In the genomic region with DNA sequence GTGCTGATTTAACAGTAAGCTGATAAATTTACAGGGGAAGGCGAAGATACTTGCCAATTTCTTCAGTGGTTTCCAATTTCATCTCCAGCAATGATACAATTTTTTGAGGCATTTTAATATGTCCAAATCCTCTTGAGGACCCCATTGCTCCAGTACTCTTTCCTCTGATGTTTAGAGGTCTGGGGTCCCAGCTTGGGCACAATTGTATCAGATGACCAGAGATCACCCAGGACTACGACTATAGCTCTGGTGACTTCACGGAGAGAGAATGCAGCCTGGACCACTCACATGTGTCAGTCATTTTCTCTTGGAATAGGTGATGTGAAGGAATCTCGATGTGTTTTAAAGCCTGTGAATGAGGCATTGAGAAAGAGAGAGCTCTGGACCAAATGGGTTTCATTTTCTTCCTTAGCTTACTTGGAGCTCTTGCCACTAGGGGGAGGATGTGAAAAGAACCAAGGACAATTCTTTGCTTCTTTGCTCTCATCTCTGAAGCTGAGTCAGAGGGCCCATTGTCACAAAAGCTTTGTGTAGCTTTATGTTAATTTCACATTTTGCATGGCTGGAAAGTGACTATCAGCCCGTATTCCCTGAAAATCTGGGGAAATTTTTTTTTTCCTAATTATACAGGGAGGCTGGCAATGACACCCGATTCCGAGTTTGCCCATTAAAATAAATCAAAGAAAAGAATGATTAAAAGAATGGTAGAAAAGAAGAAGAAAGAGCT, we compare ENCODE assay signal across 8 cellular contexts. TPM values are rescaled to one million over a fixed set of nuclear protein-coding genes. Genes with fewer than 3 reads are reported as not detected.
DNase-seq lines count a peak whose midpoint lies in the region; ATAC-seq, FAIRE-seq and TF ChIP-seq lines count a peak whose summit lies in the region.

No MANE protein-coding gene starts in this region.

- H3K9me3 ChIP-seq in SK-N-SH, result no peaks in the 10 kb centered on the region
- no peaks in the 10 kb centered on the region for H3K9me3 ChIP-seq in HepG2 (ENCODE audit: low read length)
- no peaks in the 10 kb centered on the region for H3K9me3 ChIP-seq in stomach

- H3K9ac ChIP-seq in SK-N-SH (no peak overlapping the region), HepG2 (ENCODE audit: insufficient read depth, low read depth, low read length) (no peak overlapping the region)

- peak overlapping the region; percentile 58 for H3K4me3 Mint-ChIP-seq in activated naive CD4-positive, alpha-beta T cell treated with anti-CD3 and anti-CD28 coated beads for 36 hours

- H3K36me3 Mint-ChIP-seq in activated naive CD4-positive, alpha-beta T cell treated with anti-CD3 and anti-CD28 coated beads for 36 hours (ENCODE audit: low read depth), result no peaks in the 10 kb centered on the region

- H3K27ac Mint-ChIP-seq in activated naive CD4-positive, alpha-beta T cell treated with anti-CD3 and anti-CD28 coated beads for 36 hours, result no peak overlapping the region

- in situ Hi-C loops in HepG2 (cut with HindIII; ENCODE audit: extremely low pct_ligation_motif_present, low pct_unique_long_range_greater_than_20kb), result loop anchor here (5.0 to 10.0 kb wide), 2 partner anchors 422 to 529 kb away; no protein-coding TSS in a partner anchor

- no peak overlapping the region for H3K27ac ChIP-seq in SK-N-SH (ENCODE audit: low read depth in 2 of 2, low read length in 1 of 2)
- no peak overlapping the region for H3K27ac ChIP-seq in HepG2 (ENCODE audit: extremely low read length, insufficient read depth, low read length)
- no peak overlapping the region for H3K27ac ChIP-seq in stomach

- ATAC-seq in GM21825 (IDR thresholded peaks at IDR 0.05; ENCODE audit: unreplicated experiment), result peak; percentile 65
- ATAC-seq in HepG2, result peak; percentile 87

- CTCF ChIA-PET in activated naive CD4-positive, alpha-beta T cell treated with anti-CD3 and anti-CD28 coated beads for 36 hours (lab: Charles Lee), result interaction anchor here (0.5 to 3.1 kb wide), 27 partner anchors 10 to 559 kb away, joined by 3 to 17 read pairs (median 5); a partner anchor contains a TSS
- CTCF ChIA-PET in SK-N-SH (lab: Yijun Ruan, JAX), result interaction anchor here (0.7 to 8.2 kb wide), 31 partner anchors 10 to 1225 kb away, joined by 3 to 171 read pairs (median 4); no protein-coding TSS in a partner anchor
- CTCF ChIA-PET in HepG2 (lab: Yijun Ruan, JAX; ENCODE audit: low intra/inter-chr PET ratio, low total read pairs), result interaction anchor here (0.9 to 1.7 kb wide), 3 partner anchors 431 to 526 kb away, joined by 5 to 8 read pairs (median 7); no protein-coding TSS in a partner anchor

- TF ChIP-seq CTCF in LNCAP (IDR thresholded peaks at IDR 0.05) (peak; percentile 69), SK-N-SH (IDR thresholded peaks at IDR 0.05) (peak; percentile 78), HepG2 (CRISPR knock-in tag; IDR thresholded peaks at IDR 0.05) (peak; percentile 71), stomach (IDR thresholded peaks at IDR 0.05) (peak in 5 of 7 experiments; percentile 44 to 75 (median 62))

- H3F3A ChIP-seq in SK-N-SH (replicated peaks; ENCODE audit: insufficient read depth), result no peaks in the 10 kb centered on the region

- H4K20me1 ChIP-seq in SK-N-SH (ENCODE audit: insufficient read depth), result no peaks in the 10 kb centered on the region
- no peaks in the 10 kb centered on the region for H4K20me1 ChIP-seq in HepG2 (ENCODE audit: insufficient read depth, low read length)

- FAIRE-seq in HepG2 (lab: Jason Lieb, UNC), result peak; percentile 88

- no TSS peak for BruUV-seq in HepG2 (replicated peaks; lab: Mats Ljungman, UMichigan)

- H3K9me2 ChIP-seq in SK-N-SH, result no peaks in the 10 kb centered on the region

- peaks cover 2% of the 10 kb centered on the region for H3K27me3 Mint-ChIP-seq in activated naive CD4-positive, alpha-beta T cell treated with anti-CD3 and anti-CD28 coated beads for 36 hours (ENCODE audit: low read depth)

- H3K4me1 ChIP-seq in SK-N-SH (ENCODE audit: control insufficient read depth in 1 of 2, insufficient read depth in 2 of 2, low read depth in 1 of 2, low read length in 1 of 2) (no peaks in the 10 kb centered on the region), HepG2 (ENCODE audit: insufficient read depth, low read length) (no peaks in the 10 kb centered on the region), stomach (peaks cover 0 to 9% (median 5%) of the 10 kb centered on the region in 4 donors)

- TF ChIP-seq POLR2A in HepG2 (IDR thresholded peaks at IDR 0.05; ENCODE audit: insufficient read depth in 1 of 2, low read depth in 2 of 2, low read length in 2 of 2) (no peak), stomach (IDR thresholded peaks at IDR 0.05) (no peak)

- H3K4me3 ChIP-seq in SK-N-SH (ENCODE audit: low read depth in 2 of 2, low read length in 1 of 2) (peak overlapping the region in 1 of 2 experiments; percentile 40; a peak in 1 of 4 replicates), HepG2 (replicated peaks in 1 of 3; ENCODE audit: insufficient read depth in 1 of 3, low read depth in 2 of 3, low read length in 3 of 3) (no peak overlapping the region), stomach (peak overlapping the region in 2 of 4 donors; percentile 9 to 16)

- POLR2A ChIA-PET in SK-N-SH (lab: Yijun Ruan, JAX) (no interaction called here), HepG2 (lab: Yijun Ruan, JAX) (interaction anchor here (1.0 kb wide), 1 partner anchor 8 kb away, joined by 3 read pairs; no protein-coding TSS in a partner anchor)

- H3K27me3 ChIP-seq in SK-N-SH (ENCODE audit: insufficient read depth), result no peaks in the 10 kb centered on the region
- no peaks in the 10 kb centered on the region for H3K27me3 ChIP-seq in HepG2 (ENCODE audit: control insufficient read depth in 1 of 2, insufficient read depth in 2 of 2, low read length in 2 of 2)
- no peaks in the 10 kb centered on the region for H3K27me3 ChIP-seq in stomach

- TF ChIP-seq RAD21 in SK-N-SH (IDR thresholded peaks at IDR 0.05; ENCODE audit: low read length) (peak; percentile 73), HepG2 (CRISPR knock-in tag; IDR thresholded peaks at IDR 0.05) (no peak)

- DNase-seq in activated naive CD4-positive, alpha-beta T cell treated with anti-CD3 and anti-CD28 coated beads for 36 hours, result peak; percentile 57
- no peak for DNase-seq in activated naive CD4-positive, alpha-beta T cell treated with Interleukin-2 at 50 U/mL for 16 hours
- DNase-seq in SK-N-SH, result peak; percentile 40
- peak; percentile 57 for DNase-seq in cerebellum (ENCODE audit: low spot score)
- DNase-seq in HepG2 (ENCODE audit: low spot score), result peak; percentile 57
- DNase-seq in stomach, result no peak

- no peaks in the 10 kb centered on the region for H3K9me3 Mint-ChIP-seq in activated naive CD4-positive, alpha-beta T cell treated with anti-CD3 and anti-CD28 coated beads for 36 hours

- no peak for TF ChIP-seq EP300 in SK-N-SH (IDR thresholded peaks at IDR 0.05; ENCODE audit: borderline replicate concordance in 1 of 2, low read depth in 1 of 2, low read length in 1 of 2)
- TF ChIP-seq EP300 in HepG2 (IDR thresholded peaks at IDR 0.05; ENCODE audit: low read depth in 2 of 2, low read length in 2 of 2), result no peak
- no peak for TF ChIP-seq EP300 in HepG2 (CRISPR knock-in tag; IDR thresholded peaks at IDR 0.05; ENCODE audit: borderline replicate concordance)
- TF ChIP-seq EP300 in stomach (IDR thresholded peaks at IDR 0.05), result no peak

- H3K79me2 ChIP-seq in SK-N-SH (ENCODE audit: insufficient read depth) (no peaks in the 10 kb centered on the region), HepG2 (ENCODE audit: insufficient read depth, low read length) (no peaks in the 10 kb centered on the region)

- H3K36me3 ChIP-seq in SK-N-SH (replicated peaks in 1 of 2; ENCODE audit: control insufficient read depth in 1 of 2, insufficient read depth in 2 of 2, low read length in 1 of 2) (no peaks in the 10 kb centered on the region), HepG2 (replicated peaks in 1 of 2; ENCODE audit: control insufficient read depth in 1 of 2, insufficient read depth in 2 of 2, low read length in 2 of 2) (no peaks in the 10 kb centered on the region), stomach (no peaks in the 10 kb centered on the region)

- H2AFZ ChIP-seq in SK-N-SH (ENCODE audit: low read depth) (peak overlapping the region; percentile 63), HepG2 (ENCODE audit: low read length) (no peak overlapping the region)

- 66% methylated on average over 7 of the region's 7 CpGs for WGBS in SK-N-SH (ENCODE audit: low lambda C conversion rate)
- WGBS in HepG2 (ENCODE audit: low lambda C conversion rate), result 42% methylated on average over 7 of the region's 7 CpGs
- 36 to 47% (median 44%) methylated on average over 7 of the region's 7 CpGs for WGBS in stomach, 5 donors

- intact Hi-C loops in activated naive CD4-positive, alpha-beta T cell treated with anti-CD3 and anti-CD28 coated beads for 36 hours (cut with micrococcal nuclease), result loop anchor here (1.0 kb wide), 3 partner anchors 431 to 527 kb away; no protein-coding TSS in a partner anchor
- intact Hi-C loops in HepG2 (cut with micrococcal nuclease; ENCODE audit: unreplicated experiment), result loop anchor here (1.0 to 2.0 kb wide), 4 partner anchors 378 to 528 kb away; no protein-coding TSS in a partner anchor
- intact Hi-C loops in stomach (cut with DNase I; ENCODE audit: low total_unique reads), result loop anchor here (5.0 kb wide), 1 partner anchor 524 kb away; no protein-coding TSS in a partner anchor

- H3K4me1 Mint-ChIP-seq in activated naive CD4-positive, alpha-beta T cell treated with anti-CD3 and anti-CD28 coated beads for 36 hours (ENCODE audit: low read depth), result peaks cover 11% of the 10 kb centered on the region

- H3K4me2 ChIP-seq in SK-N-SH (peak overlapping the region; percentile 67), HepG2 (ENCODE audit: low read depth, low read length) (peak overlapping the region; percentile 56)

RNA-seq across cellular contexts. Expression of a gene that starts 6.7 kb away (rescaled TPM):
- 10 to 100 TPM; 28.2 to 29.5 TPM for total RNA-seq in activated naive CD4-positive, alpha-beta T cell treated with anti-CD3 and anti-CD28 coated beads for 36 hours
- polyA plus RNA-seq in SK-N-SH (2012; rRNA removed), result 47.9 and 50.2 TPM in 2 replicates
- 71.2 and 101 TPM in 2 replicates for polyA plus RNA-seq in SK-N-SH (2012; cell fraction: cytosol; rRNA removed)
- polyA plus RNA-seq in SK-N-SH (2012; cell fraction: nucleus; rRNA removed), result 20.1 and 29.7 TPM in 2 replicates
- 97.9 TPM for total RNA-seq in cerebellum
- 46.1 and 56.3 TPM in 2 replicates for total RNA-seq in HepG2 (2016; rRNA removed; fragmentation: Illumina TruSeq; extraction: Trizol)
- 35.5 and 36.0 TPM in 2 replicates for total RNA-seq in HepG2 (2016; cell fraction: cytosol; rRNA removed; fragmentation: Illumina TruSeq; extraction: Trizol; ENCODE audit: low read depth)
- total RNA-seq in HepG2 (2016; cell fraction: insoluble cytoplasmic fraction; rRNA removed; fragmentation: Illumina TruSeq; extraction: Trizol), result 45.8 and 59.6 TPM in 2 replicates
- 61.0 and 63.3 TPM in 2 replicates for total RNA-seq in HepG2 (2016; cell fraction: membrane; rRNA removed; fragmentation: Illumina TruSeq; extraction: Trizol)
- total RNA-seq in HepG2 (2016; cell fraction: nucleus; rRNA removed; fragmentation: Illumina TruSeq; extraction: Trizol), result 29.1 and 29.5 TPM in 2 replicates
- 15.2 and 17.1 TPM in 2 replicates for polyA plus RNA-seq in HepG2 (2011; rRNA removed)
- 12.4 and 15.3 TPM in 2 replicates for polyA plus RNA-seq in HepG2 (2011; cell fraction: cytosol; rRNA removed)
- polyA plus RNA-seq in HepG2 (2011; cell fraction: nucleus; rRNA removed), result 10.5 and 14.2 TPM in 2 replicates
- polyA plus RNA-seq in HepG2 (2012), result 20.7 and 28.8 TPM in 2 replicates
- 28.9 and 42.1 TPM in 2 replicates for polyA plus RNA-seq in HepG2 (2016; cell fraction: cytosol; fragmentation: Illumina TruSeq; extraction: Trizol; ENCODE audit: low read depth)
- polyA plus RNA-seq in HepG2 (2016; cell fraction: insoluble cytoplasmic fraction; fragmentation: Illumina TruSeq; extraction: Trizol; ENCODE audit: low read depth), result 53.4 and 61.7 TPM in 2 replicates
- polyA plus RNA-seq in HepG2 (2016; cell fraction: membrane; fragmentation: Illumina TruSeq; extraction: Trizol; ENCODE audit: low read depth), result 48.5 and 53.2 TPM in 2 replicates
- 35.9 and 38.0 TPM in 2 replicates for polyA plus RNA-seq in HepG2 (2016; cell fraction: nucleus; fragmentation: Illumina TruSeq; extraction: Trizol; ENCODE audit: insufficient read depth, low read depth)
- polyA minus RNA-seq in HepG2 (2011; rRNA and poly(A)+ RNA removed; ENCODE audit: low replicate concordance), result 21.0 and 28.5 TPM in 2 replicates
- 13.6 and 16.4 TPM in 2 replicates for polyA minus RNA-seq in HepG2 (2011; cell fraction: cytosol; rRNA and poly(A)+ RNA removed)
- polyA minus RNA-seq in HepG2 (2011; cell fraction: nucleus; rRNA and poly(A)+ RNA removed), result 56.9 and 58.7 TPM in 2 replicates
- total RNA-seq in stomach, result 10 to 100 TPM in 4 of 5 donors, 1 to 10 TPM in 1; 5.3 to 48.4 (median 27.8) TPM
- polyA plus RNA-seq in stomach, result 10 to 100 TPM; 23.5 to 46.0 (median 43.5) TPM

Comparison
In these comparisons a context has a peak if more than half of its experiments do, and no peak if none do; other contexts are left out.
1. DNase-seq: peak in activated naive CD4-positive, alpha-beta T cell treated with anti-CD3 and anti-CD28 coated beads for 36 hours (single experiment), SK-N-SH (single experiment), cerebellum (single experiment) and HepG2 (single experiment); none in activated naive CD4-positive, alpha-beta T cell treated with Interleukin-2 at 50 U/mL for 16 hours (single experiment) and stomach (single experiment).
2. Peak in every context shown above with its lines, with median percentiles within 50 percentile points of each other: CTCF ChIP-seq.